Comparison of ENCODE assay signal across 26 cellular contexts in genomic region chr13:78598382-78598781, GRCh38. TPM values are rescaled to one million over a fixed set of nuclear protein-coding genes. Genes with fewer than 3 reads are reported as not detected.
"Had no signal": no experiment of that assay in that cellular context is flagged by ENCODE, and none has a peak within 500 bp of the region (broad histone marks: within the 10 kb centered on the region; RNA-seq: fewer than 3 reads in every experiment).

No MANE protein-coding gene starts in this region.

- H3K9me3 ChIP-seq: breast epithelium, esophagus muscularis mucosa, heart right ventricle, neutrophil, sigmoid colon had no signal

- DNase-seq: activated CD4-positive, alpha-beta T cell treated with anti-CD3 and anti-CD28 coated beads for 36 hours; activated CD4-positive, CD25-positive, alpha-beta regulatory T cell; activated naive CD4-positive, alpha-beta T cell; activated T-cell treated with anti-CD3 and anti-CD28 coated beads for 4 hours; activated T-cell treated with anti-CD3 and anti-CD28 coated beads, Interleukin-2, amount 50 U/mL, for 72 hours; central memory CD4-positive, alpha-beta T cell; foreskin keratinocyte; heart right ventricle; left ventricle myocardium superior; sigmoid colon; small intestine; stimulated activated CD4-positive, alpha-beta T cell treated with anti-CD3 and anti-CD28 coated beads, Interleukin-1b, Interleukin-23, amount 100 ng/mL, for 48 hours; stimulated activated CD4-positive, alpha-beta T cell treated with anti-CD3 and anti-CD28 coated beads, Interleukin-4, amount 100 ng/mL, for 4 hours; stimulated activated CD8-positive, alpha-beta memory T cell treated with anti-CD3 and anti-CD28 coated beads, Interleukin-4, amount 100 ng/mL, for 48 hours; stimulated activated naive CD8-positive, alpha-beta T cell treated with anti-CD3 and anti-CD28 coated beads, Interleukin-15, amount 100 ng/mL, for 72 hours; substantia nigra; uterus had no signal

- H3K4me1 ChIP-seq: foreskin keratinocyte had no signal

- H3K36me3 ChIP-seq: breast epithelium, esophagus muscularis mucosa, heart right ventricle, neutrophil, sigmoid colon, uterus had no signal

- H3K4me3 ChIP-seq: breast epithelium, esophagus muscularis mucosa, heart right ventricle, sigmoid colon, uterus had no signal

- ATAC-seq: activated CD4-positive, alpha-beta T cell treated with anti-CD3 and anti-CD28 coated beads for 36 hours; activated naive CD4-positive, alpha-beta T cell treated with anti-CD3 and anti-CD28 coated beads, Interleukin-2, amount 50 U/mL, for 72 hours; activated T-cell treated with anti-CD3 and anti-CD28 coated beads, Interleukin-2, amount 50 U/mL, for 72 hours; foreskin keratinocyte; heart right ventricle; left ventricle myocardium superior; stimulated activated memory B cell treated with anti-CD40 and anti-IgM and Interleukin-4, amounts not matched to agents 10 μg/mL and 1 μg/mL and 100 μg/mL, for 72 hours; stimulated activated naive CD8-positive, alpha-beta T cell treated with anti-CD3 and anti-CD28 coated beads, Interleukin-15, amount 100 ng/mL, for 72 hours had no signal

- H3K27ac ChIP-seq: breast epithelium, esophagus muscularis mucosa, foreskin keratinocyte, heart right ventricle, neutrophil, sigmoid colon, uterus had no signal

RNA-seq across cellular contexts. Expression of gene POU4F1, which starts 5.0 kb away (rescaled TPM):
- total RNA-seq: breast epithelium, esophagus muscularis mucosa, foreskin keratinocyte, left ventricle myocardium superior, mesenteric fat pad, mucosa of gallbladder, osteocyte, renal cortical epithelial cell, sigmoid colon, uterus had no signal
- polyA plus RNA-seq: foreskin keratinocyte had no signal
